Comparison of ENCODE assay signal across 10 cellular contexts in the genomic region with DNA sequence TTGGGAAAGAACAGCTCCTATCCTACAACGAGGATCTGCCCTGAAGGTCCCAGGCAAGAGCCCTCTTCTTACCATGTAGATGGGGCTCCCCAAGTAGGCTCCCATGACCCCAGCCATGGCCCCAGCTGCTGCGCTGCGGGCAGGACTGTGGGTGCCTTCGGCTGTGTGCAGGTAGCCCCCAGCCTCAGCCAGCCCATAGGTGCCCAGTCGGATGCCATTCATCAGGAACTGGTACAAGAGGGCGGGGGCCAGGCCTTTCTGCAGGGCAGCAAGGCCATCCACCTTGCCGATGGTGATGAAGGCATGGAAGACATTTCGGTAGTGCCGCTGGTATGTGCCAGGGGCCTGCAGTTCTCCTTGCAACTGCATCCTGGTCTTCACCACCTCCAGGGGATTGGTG. TPM values are rescaled to one million over a fixed set of nuclear protein-coding genes. Genes with fewer than 3 reads are reported as not detected.
A peak's percentile ranks its signal among the peaks of the same experiment; 100 is the strongest.
DNase-seq lines count a peak whose midpoint lies in the region; ATAC-seq, FAIRE-seq and TF ChIP-seq lines count a peak whose summit lies in the region.
"Had no signal": no experiment of that assay in that cellular context is flagged by ENCODE, and none has a peak within 500 bp of the region (broad histone marks: within the 10 kb centered on the region; RNA-seq: fewer than 3 reads in every experiment).

No MANE protein-coding gene starts in this region.

- no peaks in the 10 kb centered on the region for H3K27me3 ChIP-seq in breast epithelium

- H3K36me3 ChIP-seq in breast epithelium, result no peaks in the 10 kb centered on the region

- H3K4me1 Mint-ChIP-seq in CD14-positive monocyte, result peaks cover 47% of the 10 kb centered on the region
- peaks cover 33% of the 10 kb centered on the region for H3K4me1 Mint-ChIP-seq in nephron progenitor cell

- DNase-seq in CD14-positive monocyte (ENCODE audit: low spot score), result no peak
- DNase-seq in Jurkat, Clone E6-1 (ENCODE audit: low read depth, low spot score), result no peak
- no peak for DNase-seq in breast epithelium (ENCODE audit: low spot score in 2 of 2)
- no peak for DNase-seq in nephron progenitor cell
- no peak for DNase-seq in glomerular visceral epithelial cell (ENCODE audit: extremely low spot score)
- DNase-seq in GM12891 (ENCODE audit: insufficient read length, low spot score), result no peak
- no peak for DNase-seq in NCI-H146 (lab: John Stamatoyannopoulos, UW)
- DNase-seq: NCI-H446 had no signal

- TF ChIP-seq CTCF in CD14-positive monocyte (IDR thresholded peaks at IDR 0.05) (no peak), breast epithelium (IDR thresholded peaks at IDR 0.05) (no peak), nephron progenitor cell (IDR thresholded peaks at IDR 0.05) (no peak)

- no peak for ATAC-seq in HG03354 (IDR thresholded peaks at IDR 0.05; ENCODE audit: poor library complexity, severe bottlenecking, unreplicated experiment)

- H3K27me3 Mint-ChIP-seq in CD14-positive monocyte (ENCODE audit: low read depth in 3 of 3) (peaks cover 0 to 2% (median 0%) of the 10 kb centered on the region in 3 donors), nephron progenitor cell (ENCODE audit: low read depth, poor library complexity) (no peaks in the 10 kb centered on the region)

- peak overlapping the region; percentile 74; the same call in 1 of the 2 replicates for H3K4me3 ChIP-seq in Jurkat, Clone E6-1 (ENCODE audit: low read length)
- peak overlapping the region in 1 of 3 donors; percentile 70 for H3K4me3 ChIP-seq in breast epithelium

- intact Hi-C loops in CD14-positive monocyte (cut with micrococcal nuclease) (loop anchor here in 1 of 2 donors (2.0 to 10.0 kb wide), 2 partner anchors 72 to 160 kb away; no protein-coding TSS in a partner anchor), breast epithelium (cut with DNase I; ENCODE audit: low total_unique reads) (loop anchor here (5.0 kb wide), 1 partner anchor 163 kb away; no protein-coding TSS in a partner anchor)

- TF ChIP-seq POLR2A in breast epithelium (IDR thresholded peaks at IDR 0.05) (no peak), GM12891 (IDR thresholded peaks at IDR 0.05; ENCODE audit: low read depth, low read length) (no peak)

- peak overlapping the region; percentile 88 to 92 for H3K27ac ChIP-seq in breast epithelium

- peaks cover 0 to 2% (median 0%) of the 10 kb centered on the region in 7 donors for H3K9me3 Mint-ChIP-seq in CD14-positive monocyte
- H3K9me3 Mint-ChIP-seq in nephron progenitor cell, result no peaks in the 10 kb centered on the region

- no peak for FAIRE-seq in GM12891 (lab: Jason Lieb, UNC)
- FAIRE-seq: TTC549 had no signal

- H3K9me3 ChIP-seq in breast epithelium, result no peaks in the 10 kb centered on the region

- no peaks in the 10 kb centered on the region for H3K4me1 ChIP-seq in breast epithelium

- H3K4me3 Mint-ChIP-seq in CD14-positive monocyte (peak overlapping the region; percentile 82 to 95), nephron progenitor cell (peak overlapping the region; percentile 77)

- H3K36me3 Mint-ChIP-seq in CD14-positive monocyte, result peaks cover 10 to 12% of the 10 kb centered on the region in 2 donors
- H3K36me3 Mint-ChIP-seq in nephron progenitor cell (ENCODE audit: low read depth), result peaks cover 6% of the 10 kb centered on the region

- H3K27ac Mint-ChIP-seq in CD14-positive monocyte (peak overlapping the region in 5 of 7 donors; percentile 82 to 96 (median 92)), nephron progenitor cell (no peak overlapping the region)

TF ChIP-seq in GM12891, 5 proteins besides CTCF, POLR2A, EP300 and RAD21:
- TF ChIP-seq POLR2AphosphoS5 (IDR thresholded peaks at IDR 0.05; ENCODE audit: low read depth, low read length), result no peak
- TF ChIP-seq PAX5 (IDR thresholded peaks at IDR 0.05; ENCODE audit: insufficient read depth, low read length, severe bottlenecking), result no peak
- no peak for TF ChIP-seq TAF1 (IDR thresholded peaks at IDR 0.05; ENCODE audit: low read depth, low read length)
- TF ChIP-seq SPI1 (IDR thresholded peaks at IDR 0.05; ENCODE audit: low read depth, low read length), result no peak
- TF ChIP-seq POU2F2 (IDR thresholded peaks at IDR 0.05; ENCODE audit: low read depth, low read length), result no peak

RNA-seq across cellular contexts. Expression of a gene that starts 0.8 kb away (rescaled TPM):
- 1 to 10 TPM in 1 of 2 donors, under 1 TPM in 1; 0.96 to 3.8 TPM for polyA plus RNA-seq in CD14-positive monocyte
- 5.8 TPM for polyA plus RNA-seq in Jurkat, Clone E6-1 (2012; ENCODE audit: insufficient read depth, insufficient read length)
- 1 to 10 TPM in 2 of 3 donors, under 1 TPM in 1; 0.96 to 4.7 (median 3.3) TPM for total RNA-seq in breast epithelium
- polyA plus RNA-seq in GM12891 (2012; ENCODE audit: low read depth, missing spikeins), result 2.6 TPM

RNA-seq across cellular contexts. Expression of a gene that starts 5.9 kb away (rescaled TPM):
- polyA plus RNA-seq in CD14-positive monocyte, result 10 to 100 TPM; 31.7 to 34.3 TPM
- 83.8 TPM for polyA plus RNA-seq in Jurkat, Clone E6-1 (2012; ENCODE audit: insufficient read depth, insufficient read length)
- 10 to 100 TPM; 22.1 to 25.2 (median 23.1) TPM for total RNA-seq in breast epithelium
- 43.3 TPM for polyA plus RNA-seq in GM12891 (2012; ENCODE audit: low read depth, missing spikeins)

RNA-seq across cellular contexts. Expression of a gene that starts 15.7 kb away (rescaled TPM):
- not detected for polyA plus RNA-seq in CD14-positive monocyte
- not detected for polyA plus RNA-seq in Jurkat, Clone E6-1 (2012; ENCODE audit: insufficient read depth, insufficient read length)
- total RNA-seq in breast epithelium, result 10 to 100 TPM in 2 of 3 donors, 1 to 10 TPM in 1; 2.9 to 75.4 (median 11.5) TPM
- not detected for polyA plus RNA-seq in GM12891 (2012; ENCODE audit: low read depth, missing spikeins)

RNA-seq across cellular contexts. Expression of a gene that starts 45.3 kb away (rescaled TPM):
- 1 to 10 TPM; 4.1 to 4.4 TPM for polyA plus RNA-seq in CD14-positive monocyte
- polyA plus RNA-seq in Jurkat, Clone E6-1 (2012; ENCODE audit: insufficient read depth, insufficient read length), result 44.7 TPM
- 10 to 100 TPM; 10.2 to 23.6 (median 18.7) TPM for total RNA-seq in breast epithelium
- polyA plus RNA-seq in GM12891 (2012; ENCODE audit: low read depth, missing spikeins), result 22.8 TPM

RNA-seq across cellular contexts. Expression of a gene that starts 45.3 kb away (rescaled TPM):
- polyA plus RNA-seq in CD14-positive monocyte, result not detected
- not detected for polyA plus RNA-seq in Jurkat, Clone E6-1 (2012; ENCODE audit: insufficient read depth, insufficient read length)
- total RNA-seq in breast epithelium, result not detected
- polyA plus RNA-seq in GM12891 (2012; ENCODE audit: low read depth, missing spikeins), result not detected
